8 cellular contexts compared by ENCODE assay signal in genomic region chr19:41958367-41959055, GRCh38. TPM values are rescaled to one million over a fixed set of nuclear protein-coding genes. Genes with fewer than 3 reads are reported as not detected.
DNase-seq lines count a peak whose midpoint lies in the region; ATAC-seq lines count a peak whose summit lies in the region.

No MANE protein-coding gene starts in this region.

- DNase-seq in GM04504 (ENCODE audit: low read depth) (peak; percentile 50), NCI-H2227 treated with DMSO at 0.1 percent for 48 hours (lab: John Stamatoyannopoulos, UW) (peak; percentile 87), left lobe of liver (ENCODE audit: low spot score) (peak; percentile 89)
- DNase-seq in activated CD4-positive, alpha-beta T cell treated with anti-CD3 and anti-CD28 coated beads for 48 hours = peak; percentile 90
- DNase-seq in stimulated activated CD4-positive, alpha-beta T cell treated with anti-CD3 and anti-CD28 coated beads, Interleukin-2, amount 100 ng/mL, for 4 hours (ENCODE audit: low read depth) = peak; percentile 74

- peak overlapping the region; percentile 65 for H3K27ac ChIP-seq in cingulate gyrus (ENCODE audit: low read depth, low read length)

- peak; percentile 62 for ATAC-seq in HG02798 (IDR thresholded peaks at IDR 0.05; ENCODE audit: poor library complexity, unreplicated experiment)
- peak; percentile 88 for ATAC-seq in left lobe of liver
- ATAC-seq in HG03469 (IDR thresholded peaks at IDR 0.05; ENCODE audit: unreplicated experiment) = no peak

RNA-seq across cellular contexts. Expression of gene RABAC1, which starts 0.6 kb away (rescaled TPM):
- 106 TPM for total RNA-seq in left lobe of liver

RNA-seq across cellular contexts. Expression of gene ERFL, which starts 30.3 kb away (rescaled TPM):
- total RNA-seq in left lobe of liver = not detected

RNA-seq across cellular contexts. Expression of gene ATP1A3, which starts 35.5 kb away (rescaled TPM):
- total RNA-seq in left lobe of liver = 0.10 TPM
